12 cellular contexts compared by ENCODE assay signal in the genomic region with DNA sequence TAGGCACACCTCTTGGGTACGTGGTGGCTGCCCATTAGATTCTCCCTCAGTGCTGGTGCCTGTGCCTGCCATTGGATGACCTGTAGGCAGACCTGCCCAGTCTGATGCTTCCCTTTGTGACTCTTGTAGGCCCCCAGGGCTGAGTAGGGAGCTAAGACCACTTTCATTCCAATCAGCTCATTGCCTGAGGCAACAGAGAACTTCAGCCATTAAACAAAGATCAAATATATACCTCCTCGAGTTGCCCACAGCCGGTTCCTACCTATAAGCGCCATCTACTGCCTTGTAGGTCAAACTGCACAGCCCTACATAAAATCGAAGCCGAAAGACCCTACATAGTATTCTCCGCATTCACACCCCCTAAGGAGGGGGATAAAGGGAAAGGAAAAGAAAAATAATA.
A peak's percentile ranks its signal among the peaks of the same experiment; 100 is the strongest.
DNase-seq lines count a peak whose midpoint lies in the region; TF ChIP-seq lines count a peak whose summit lies in the region.
"Had no signal": no experiment of that assay in that cellular context is flagged by ENCODE, and none has a peak within 500 bp of the region (broad histone marks: within the 10 kb centered on the region; RNA-seq: fewer than 3 reads in every experiment).

No MANE protein-coding gene starts in this region.

- no peak overlapping the region for H3K4ac ChIP-seq in neuronal stem cell (ENCODE audit: low read length)

- H2BK12ac ChIP-seq in neuronal stem cell (ENCODE audit: low read length) = no peak overlapping the region

- no peak overlapping the region for H4K8ac ChIP-seq in neuronal stem cell (ENCODE audit: low read depth, low read length)

- no CpG with 5 or more reads among the region's 7 CpGs for whole genome bisulfite sequencing in neuronal stem cell (ENCODE audit: extremely low coverage in 2 of 2, insufficient read length in 2 of 2, insufficient replicate concordance in 1 of 2), 2 donors

- H2BK120ac ChIP-seq in neuronal stem cell (ENCODE audit: low read depth, low read length) = no peak overlapping the region

- H3K4me3 Mint-ChIP-seq in chondrocyte (ENCODE audit: unreplicated experiment) = no peak overlapping the region
- H3K4me3 Mint-ChIP-seq in activated naive CD8-positive, alpha-beta T cell treated with anti-CD3 and anti-CD28 coated beads for 36 hours = no peak overlapping the region

- TF ChIP-seq CTCF in NB4 (IDR thresholded peaks at IDR 0.05; ENCODE audit: low read depth, low read length) (peak; percentile 51), chondrocyte (IDR thresholded peaks at IDR 0.05) (peak; percentile 14)

- H3K79me1 ChIP-seq in neuronal stem cell (ENCODE audit: low read depth, low read length) = no peaks in the 10 kb centered on the region

- H2AK5ac ChIP-seq in neuronal stem cell (ENCODE audit: low read depth, low read length) = no peak overlapping the region

- peak overlapping the region; percentile 40 for H2AFZ ChIP-seq in neuronal stem cell (ENCODE audit: low read length)

- H3K23ac ChIP-seq in neuronal stem cell (ENCODE audit: low read depth, low read length, poor library complexity) = no peak overlapping the region

- no peak overlapping the region for H3K4me2 ChIP-seq in neuronal stem cell (ENCODE audit: insufficient read depth, low read length, poor library complexity, severe bottlenecking)

- H3K4me3 ChIP-seq in NB4 (ENCODE audit: low read depth, low read length) = no peak overlapping the region
- H3K4me3 ChIP-seq in neuronal stem cell (ENCODE audit: low read length in 2 of 2) = no peak overlapping the region

- no peak for TF ChIP-seq POLR2A in NB4 (IDR thresholded peaks at IDR 0.05; ENCODE audit: extremely low read depth, insufficient read length)

- H3K27ac ChIP-seq in neuronal stem cell (replicated peaks; ENCODE audit: low read length) = no peak overlapping the region

- no peaks in the 10 kb centered on the region for H3K27me3 Mint-ChIP-seq in chondrocyte (ENCODE audit: low read depth)
- no peaks in the 10 kb centered on the region for H3K27me3 Mint-ChIP-seq in activated naive CD8-positive, alpha-beta T cell treated with anti-CD3 and anti-CD28 coated beads for 36 hours

- DNase-seq in NCI-H2171 treated with DMSO at 0.1 percent for 48 hours (lab: John Stamatoyannopoulos, UW) = peak; percentile 4
- DNase-seq in NCI-H2171 (lab: John Stamatoyannopoulos, UW) = no peak
- peak; percentile 28 for DNase-seq in NB4 (ENCODE audit: low read depth)
- DNase-seq in chondrocyte (ENCODE audit: low spot score) = no peak
- no peak for DNase-seq in neuronal stem cell (ENCODE audit: low spot score)
- DNase-seq in cerebellar nuclear complex (lab: John Stamatoyannopoulos, UW) = no peak
- no peak for DNase-seq in pons (ENCODE audit: low spot score)
- DNase-seq in activated naive CD8-positive, alpha-beta T cell treated with anti-CD3 and anti-CD28 coated beads for 36 hours = no peak
- DNase-seq: DMS153, foreskin melanocyte, T-helper 2 cell had no signal

- no peak overlapping the region for H2BK5ac ChIP-seq in neuronal stem cell (ENCODE audit: low read length)

- no peaks in the 10 kb centered on the region for H3K4me1 Mint-ChIP-seq in chondrocyte (ENCODE audit: low read depth)
- no peaks in the 10 kb centered on the region for H3K4me1 Mint-ChIP-seq in activated naive CD8-positive, alpha-beta T cell treated with anti-CD3 and anti-CD28 coated beads for 36 hours

- H3K36me3 Mint-ChIP-seq in chondrocyte (ENCODE audit: low read depth) = peaks cover 12% of the 10 kb centered on the region
- no peaks in the 10 kb centered on the region for H3K36me3 Mint-ChIP-seq in activated naive CD8-positive, alpha-beta T cell treated with anti-CD3 and anti-CD28 coated beads for 36 hours

- H3K4me1 ChIP-seq in neuronal stem cell (ENCODE audit: control insufficient read depth in 2 of 2, insufficient read depth in 1 of 2, low read depth in 1 of 2, low read length in 2 of 2) = no peaks in the 10 kb centered on the region

- no peak overlapping the region for H3K18ac ChIP-seq in neuronal stem cell (ENCODE audit: low read length)

- H3K27me3 ChIP-seq in neuronal stem cell (ENCODE audit: control insufficient read depth in 3 of 3, insufficient read depth in 3 of 3, low read depth in 1 of 3, low read length in 3 of 3) = no peaks in the 10 kb centered on the region

- peaks cover 51% of the 10 kb centered on the region for H3K9me3 Mint-ChIP-seq in chondrocyte (ENCODE audit: low read depth)
- peaks cover 32% of the 10 kb centered on the region for H3K9me3 Mint-ChIP-seq in activated naive CD8-positive, alpha-beta T cell treated with anti-CD3 and anti-CD28 coated beads for 36 hours

- H3K36me3 ChIP-seq in neuronal stem cell (replicated peaks in 1 of 2; ENCODE audit: control insufficient read depth in 2 of 2, insufficient read depth in 2 of 2, low read length in 2 of 2) = no peaks in the 10 kb centered on the region

- no peak overlapping the region for H2BK15ac ChIP-seq in neuronal stem cell (ENCODE audit: low read length)

- H3K27ac Mint-ChIP-seq in chondrocyte (ENCODE audit: unreplicated experiment) = no peak overlapping the region
- H3K27ac Mint-ChIP-seq in activated naive CD8-positive, alpha-beta T cell treated with anti-CD3 and anti-CD28 coated beads for 36 hours = no peak overlapping the region
- H3K27ac Mint-ChIP-seq: activated naive CD4-positive, alpha-beta T cell treated with anti-CD3 and anti-CD28 coated beads, Interleukin-2, amount 50 U/mL, for 72 hours had no signal

- no peak overlapping the region for H3K9ac ChIP-seq in neuronal stem cell (ENCODE audit: low read depth, low read length, poor library complexity)

- no peak overlapping the region for H3K14ac ChIP-seq in neuronal stem cell (ENCODE audit: low read length)

- no peaks in the 10 kb centered on the region for H3K9me3 ChIP-seq in neuronal stem cell (replicated peaks in 1 of 2; ENCODE audit: control insufficient read depth in 2 of 2, insufficient read depth in 1 of 2, low read depth in 1 of 2, low read length in 2 of 2)

- H4K91ac ChIP-seq in neuronal stem cell (ENCODE audit: low read depth, low read length, poor library complexity) = no peak overlapping the region

Comparison
In these comparisons a context has a peak if more than half of its experiments do, and no peak if none do; other contexts are left out.
1. DNase-seq: peak in NCI-H2171 treated with DMSO at 0.1 percent for 48 hours (single experiment) and NB4 (single experiment); none in NCI-H2171 (single experiment), chondrocyte (single experiment), neuronal stem cell (single experiment), cerebellar nuclear complex (0 of 2), pons (single experiment) and activated naive CD8-positive, alpha-beta T cell treated with anti-CD3 and anti-CD28 coated beads for 36 hours (single experiment).